In the genomic region with DNA sequence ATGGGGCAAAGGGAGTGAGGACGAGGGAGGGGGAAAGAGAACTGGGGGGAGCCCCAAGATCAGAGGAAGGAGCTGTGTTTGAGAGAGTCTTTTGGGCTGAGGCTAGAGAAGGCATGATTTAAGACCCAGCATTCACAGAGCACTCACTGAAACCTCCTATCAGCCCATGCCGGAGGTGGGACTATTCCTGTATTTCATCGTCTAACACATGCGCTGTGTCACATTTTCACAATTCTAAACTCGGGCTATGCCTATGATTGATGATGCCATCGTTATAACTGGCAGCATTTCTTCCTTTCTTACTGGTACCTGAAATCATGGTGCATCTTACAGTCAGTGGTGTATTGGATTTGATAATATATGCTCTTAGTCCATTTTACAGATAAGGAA, we compare ENCODE assay signal across 19 cellular contexts. TPM values are rescaled to one million over a fixed set of nuclear protein-coding genes. Genes with fewer than 3 reads are reported as not detected.
"Had no signal": no experiment of that assay in that cellular context is flagged by ENCODE, and none has a peak within 500 bp of the region (broad histone marks: within the 10 kb centered on the region; RNA-seq: fewer than 3 reads in every experiment).

No MANE protein-coding gene starts in this region.

- H3K27ac Mint-ChIP-seq: activated naive CD4-positive, alpha-beta T cell treated with anti-CD3 and anti-CD28 coated beads, Interleukin-2, amount 50 U/mL, for 72 hours; naive thymus-derived CD4-positive, alpha-beta T cell; stimulated activated effector memory CD8-positive, alpha-beta T cell treated with anti-CD3 and anti-CD28 coated beads, Interleukin-12 subunit alpha, Interleukin-12 subunit beta, amount 100 ng/mL, for 72 hours had no signal

- H3K4me3 Mint-ChIP-seq: stimulated activated effector memory CD8-positive, alpha-beta T cell treated with anti-CD3 and anti-CD28 coated beads, Interleukin-12 subunit alpha, Interleukin-12 subunit beta, amount 100 ng/mL, for 72 hours had no signal

- ATAC-seq: activated naive CD4-positive, alpha-beta T cell treated with anti-CD3 and anti-CD28 coated beads, Interleukin-2, amount 50 U/mL, for 72 hours; gastroesophageal sphincter; left ventricle myocardium superior; mucosa of descending colon; naive thymus-derived CD4-positive, alpha-beta T cell; psoas muscle; stimulated activated effector memory CD8-positive, alpha-beta T cell treated with anti-CD3 and anti-CD28 coated beads, Interleukin-12 subunit alpha, Interleukin-12 subunit beta, amount 100 ng/mL, for 72 hours; upper lobe of right lung had no signal

- H3K27ac ChIP-seq: adrenal gland, esophagus muscularis mucosa, gastroesophageal sphincter, heart right ventricle, psoas muscle, stomach, testis, upper lobe of right lung had no signal

- DNase-seq: activated CD4-positive, alpha-beta T cell treated with anti-CD3 and anti-CD28 coated beads for 1 hour; activated gamma-delta T cell treated with Interleukin-2 at 50 U/mL for 16 hours; effector CD4-positive, alpha-beta T cell; heart right ventricle; left ventricle myocardium superior; mucosa of descending colon; naive thymus-derived CD4-positive, alpha-beta T cell; psoas muscle; small intestine; stimulated activated CD4-positive, alpha-beta T cell treated with anti-CD3 and anti-CD28 coated beads, Interleukin-4, amount 100 ng/mL, for 24 hours; stomach; SW 1271; upper lobe of right lung had no signal

- FAIRE-seq: small intestine had no signal

- H3K9me3 Mint-ChIP-seq: activated naive CD4-positive, alpha-beta T cell treated with anti-CD3 and anti-CD28 coated beads, Interleukin-2, amount 50 U/mL, for 72 hours; naive thymus-derived CD4-positive, alpha-beta T cell; stimulated activated effector memory CD8-positive, alpha-beta T cell treated with anti-CD3 and anti-CD28 coated beads, Interleukin-12 subunit alpha, Interleukin-12 subunit beta, amount 100 ng/mL, for 72 hours had no signal

- H3K9me3 ChIP-seq: adrenal gland, esophagus muscularis mucosa, gastroesophageal sphincter, heart right ventricle, mucosa of descending colon, psoas muscle, stomach, testis, upper lobe of right lung had no signal

- H3K36me3 Mint-ChIP-seq: activated naive CD4-positive, alpha-beta T cell treated with anti-CD3 and anti-CD28 coated beads, Interleukin-2, amount 50 U/mL, for 72 hours; naive thymus-derived CD4-positive, alpha-beta T cell; stimulated activated effector memory CD8-positive, alpha-beta T cell treated with anti-CD3 and anti-CD28 coated beads, Interleukin-12 subunit alpha, Interleukin-12 subunit beta, amount 100 ng/mL, for 72 hours had no signal

- H3K27me3 ChIP-seq: adrenal gland, testis, upper lobe of right lung had no signal

- H3K4me1 Mint-ChIP-seq: stimulated activated effector memory CD8-positive, alpha-beta T cell treated with anti-CD3 and anti-CD28 coated beads, Interleukin-12 subunit alpha, Interleukin-12 subunit beta, amount 100 ng/mL, for 72 hours had no signal

- H3K4me3 ChIP-seq: adrenal gland, esophagus muscularis mucosa, gastroesophageal sphincter, heart right ventricle, mucosa of descending colon, psoas muscle, stomach, testis, upper lobe of right lung had no signal

- H3K36me3 ChIP-seq: adrenal gland, esophagus muscularis mucosa, gastroesophageal sphincter, heart right ventricle, stomach, upper lobe of right lung had no signal

RNA-seq across cellular contexts. Expression of a gene that starts 29.3 kb away (rescaled TPM):
- polyA plus RNA-seq: naive thymus-derived CD4-positive, alpha-beta T cell had no signal

RNA-seq across cellular contexts. Expression of a gene that starts 51.7 kb away (rescaled TPM):
- polyA plus RNA-seq: naive thymus-derived CD4-positive, alpha-beta T cell had no signal
